5 cellular contexts compared by ENCODE assay signal in genomic region chr3:184832903-184833302, GRCh38.
"Had no signal": no experiment of that assay in that cellular context is flagged by ENCODE, and none has a peak within 500 bp of the region (broad histone marks: within the 10 kb centered on the region; RNA-seq: fewer than 3 reads in every experiment).

No MANE protein-coding gene starts in this region.

- ATAC-seq: GM23338, K562 had no signal

- DNase-seq: H9, HCEC 1CT, IMR-90 had no signal

- H3K4me3 ChIP-seq: GM23338, K562 had no signal
